ENCODE assay signal across 17 cellular contexts in the genomic region with DNA sequence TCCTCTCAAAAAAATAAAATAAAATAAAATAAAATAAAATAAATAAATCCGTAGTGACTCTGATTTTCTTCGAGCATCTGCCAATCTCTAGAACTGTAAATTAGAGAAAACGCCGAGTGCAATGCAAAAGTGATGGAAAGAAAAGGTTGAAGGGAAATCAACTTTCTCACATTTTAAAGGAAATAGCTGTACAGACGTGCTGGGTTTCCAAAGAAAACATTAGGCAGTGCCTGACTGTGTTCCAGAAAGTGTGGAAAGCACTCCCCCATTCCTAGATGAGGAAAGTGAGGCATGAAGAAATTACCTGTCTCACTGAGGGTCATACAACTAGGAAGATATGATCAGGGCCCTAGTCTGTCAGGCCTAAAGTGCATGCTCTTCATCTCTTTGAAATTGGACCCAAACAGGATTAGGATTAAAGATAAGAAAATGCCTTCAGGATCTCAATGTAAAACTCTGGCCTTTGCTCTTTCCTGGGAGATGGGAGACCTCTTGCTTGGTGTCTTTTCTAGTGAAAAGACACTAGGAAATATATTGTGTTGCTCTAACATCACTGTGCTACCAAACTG. TPM values are rescaled to one million over a fixed set of nuclear protein-coding genes. Genes with fewer than 3 reads are reported as not detected.
A peak's percentile ranks its signal among the peaks of the same experiment; 100 is the strongest.
DNase-seq lines count a peak whose midpoint lies in the region; ATAC-seq, FAIRE-seq and TF ChIP-seq lines count a peak whose summit lies in the region.
"Had no signal": no experiment of that assay in that cellular context is flagged by ENCODE, and none has a peak within 500 bp of the region (broad histone marks: within the 10 kb centered on the region; RNA-seq: fewer than 3 reads in every experiment).

No MANE protein-coding gene starts in this region.

- H3K4me3 Mint-ChIP-seq in CD4-positive, alpha-beta T cell, result peak overlapping the region; percentile 25
- H3K4me3 Mint-ChIP-seq: naive B cell had no signal

- no peaks in the 10 kb centered on the region for H3K9me3 ChIP-seq in CD4-positive, alpha-beta T cell (ENCODE audit: control insufficient read depth, low read length)
- H3K9me3 ChIP-seq in RWPE2 (ENCODE audit: severe bottlenecking), result no peaks in the 10 kb centered on the region
- H3K9me3 ChIP-seq in esophagus muscularis mucosa, result no peaks in the 10 kb centered on the region
- no peaks in the 10 kb centered on the region for H3K9me3 ChIP-seq in pancreas
- H3K9me3 ChIP-seq: adrenal gland, colonic mucosa, SK-N-SH had no signal

- no peak overlapping the region for H3K27ac ChIP-seq in CD4-positive, alpha-beta T cell (ENCODE audit: low read depth, low read length)
- H3K27ac ChIP-seq in RWPE2 (ENCODE audit: poor library complexity, severe bottlenecking) (peak overlapping the region; percentile 92), esophagus muscularis mucosa (replicated peaks in 1 of 4) (peak overlapping the region; percentile 93 to 99 (median 97)), pancreas (peak overlapping the region in 3 of 4 donors; percentile 90 to 97 (median 96))

- H3K4me1 ChIP-seq in RWPE2 (ENCODE audit: insufficient read depth, poor library complexity, severe bottlenecking) (peaks cover 7% of the 10 kb centered on the region), esophagus muscularis mucosa (peaks cover 18 to 39% (median 29%) of the 10 kb centered on the region in 4 donors), pancreas (peaks cover 0 to 15% (median 5%) of the 10 kb centered on the region in 3 donors)
- H3K4me1 ChIP-seq: colonic mucosa had no signal

- peaks cover 55% of the 10 kb centered on the region for H3K27me3 Mint-ChIP-seq in CD4-positive, alpha-beta T cell

- H3K4me1 Mint-ChIP-seq in CD4-positive, alpha-beta T cell (ENCODE audit: low read depth), result no peaks in the 10 kb centered on the region

- no peaks in the 10 kb centered on the region for H3K36me3 Mint-ChIP-seq in CD4-positive, alpha-beta T cell (ENCODE audit: low read depth)
- H3K36me3 Mint-ChIP-seq: naive B cell had no signal

- peaks cover 9% of the 10 kb centered on the region; the same call in 1 of the 2 replicates for H3K36me3 ChIP-seq in RWPE2 (ENCODE audit: low read depth)
- H3K36me3 ChIP-seq in esophagus muscularis mucosa, result no peaks in the 10 kb centered on the region
- H3K36me3 ChIP-seq in pancreas, result no peaks in the 10 kb centered on the region
- H3K36me3 ChIP-seq: adrenal gland, colonic mucosa had no signal

- no peak for DNase-seq in CD4-positive, alpha-beta T cell
- DNase-seq in RWPE2 (ENCODE audit: low spot score), result no peak
- no peak for DNase-seq in esophagus muscularis mucosa (ENCODE audit: extremely low spot score)
- DNase-seq in pancreas, result no peak
- no peak for DNase-seq in DMS79 treated with DMSO at 0.1 percent for 48 hours (lab: John Stamatoyannopoulos, UW)
- no peak for DNase-seq in activated effector memory CD4-positive, alpha-beta T cell treated with anti-CD3 and anti-CD28 coated beads, Interleukin-2, amount 50 U/mL, for 16 hours
- DNase-seq: activated CD4-positive, alpha-beta T cell treated with anti-CD3 and anti-CD28 coated beads, Interleukin-2, amount 50 U/mL, for 48 hours; activated T-cell treated with anti-CD3 and anti-CD28 coated beads, Interleukin-2, amount 50 U/mL, for 48 hours; adrenal gland; colonic mucosa; left cardiac atrium; naive B cell; NCI-H146; NCI-H226; SK-N-SH had no signal

- FAIRE-seq in pancreas (lab: Jason Lieb, UNC), result no peak

- CTCF ChIA-PET in CD4-positive, alpha-beta T cell (lab: Charles Lee), result no interaction called here

- H3K4me3 ChIP-seq in RWPE2 (ENCODE audit: severe bottlenecking) (no peak overlapping the region), esophagus muscularis mucosa (no peak overlapping the region), pancreas (no peak overlapping the region)
- H3K4me3 ChIP-seq: colonic mucosa had no signal

- POLR2A ChIA-PET in CD4-positive, alpha-beta T cell (lab: Charles Lee), result no interaction called here

- no peak for TF ChIP-seq POLR2A in esophagus muscularis mucosa (IDR thresholded peaks at IDR 0.05; ENCODE audit: low read depth)

- H3K27me3 ChIP-seq in CD4-positive, alpha-beta T cell (ENCODE audit: control insufficient read depth, insufficient read depth, low read length), result peaks cover 33% of the 10 kb centered on the region
- H3K27me3 ChIP-seq in RWPE2 (ENCODE audit: insufficient read depth, poor library complexity, severe bottlenecking) (no peaks in the 10 kb centered on the region), esophagus muscularis mucosa (no peaks in the 10 kb centered on the region), pancreas (no peaks in the 10 kb centered on the region)
- H3K27me3 ChIP-seq: adrenal gland, colonic mucosa had no signal

- no peak for ATAC-seq in CD4-positive, alpha-beta T cell (ENCODE audit: poor library complexity)
- ATAC-seq in RWPE2 (ENCODE audit: low read depth) (no peak), pancreas (no peak), HG02870 (IDR thresholded peaks at IDR 0.05; ENCODE audit: unreplicated experiment) (no peak), GM21717 (IDR thresholded peaks at IDR 0.05; ENCODE audit: unreplicated experiment) (no peak)

- TF ChIP-seq CTCF in CD4-positive, alpha-beta T cell (IDR thresholded peaks at IDR 0.05), result no peak
- no peak for TF ChIP-seq CTCF in RWPE2 (IDR thresholded peaks at IDR 0.05; ENCODE audit: poor library complexity, severe bottlenecking)
- no peak for TF ChIP-seq CTCF in esophagus muscularis mucosa (IDR thresholded peaks at IDR 0.05)
- TF ChIP-seq CTCF in pancreas (IDR thresholded peaks at IDR 0.05), result no peak

- no peak for TF ChIP-seq EP300 in esophagus muscularis mucosa (IDR thresholded peaks at IDR 0.05)

- no peak overlapping the region for H3K27ac Mint-ChIP-seq in CD4-positive, alpha-beta T cell
- H3K27ac Mint-ChIP-seq: naive B cell had no signal

- intact Hi-C loops in CD4-positive, alpha-beta T cell (cut with DNase I, micrococcal nuclease), result no loop called here
- intact Hi-C loops in esophagus muscularis mucosa (cut with DNase I), result loop anchor here (5.0 to 10.0 kb wide), 4 partner anchors 61 to 218 kb away; no protein-coding TSS in a partner anchor
- intact Hi-C loops in pancreas (cut with DNase I), result no loop called here

- WGBS in esophagus muscularis mucosa, result 82% methylated on average over 5 of the region's 5 CpGs
- 85 to 88% methylated on average over 5 of the region's 5 CpGs for WGBS in pancreas, 2 donors

- no peaks in the 10 kb centered on the region for H3K9me3 Mint-ChIP-seq in CD4-positive, alpha-beta T cell
- H3K9me3 Mint-ChIP-seq: naive B cell had no signal

RNA-seq across cellular contexts. Expression of a gene that starts 1.8 kb away (rescaled TPM):
- total RNA-seq in CD4-positive, alpha-beta T cell, result under 1 TPM; 0.03 TPM
- 100 to 1,000 TPM in 1 of 4 donors, 10 to 100 TPM in 3; 48.5 to 108 (median 69.1) TPM for total RNA-seq in esophagus muscularis mucosa
- 10 to 100 TPM in 4 of 6 donors, 1 to 10 TPM in 2; 7.1 to 17.5 (median 14.9) TPM for total RNA-seq in pancreas
- 1 to 10 TPM; 1.9 to 3.7 TPM for polyA plus RNA-seq in pancreas

RNA-seq across cellular contexts. Expression of a gene that starts 49.8 kb away (rescaled TPM):
- total RNA-seq in CD4-positive, alpha-beta T cell, result 1 to 10 TPM; 3.4 to 3.8 TPM
- total RNA-seq in esophagus muscularis mucosa (1 to 10 TPM in 2 of 4 donors, under 1 TPM in 2; 0.32 to 1.2 (median 0.99) TPM), pancreas (1 to 10 TPM in 2 of 6 donors, under 1 TPM in 4; 0.09 to 2.0 (median 0.65) TPM)
- polyA plus RNA-seq in pancreas, result under 1 TPM; 0.05 to 0.15 TPM

Comparison
In these comparisons a context has a peak if more than half of its experiments do, and no peak if none do; other contexts are left out.
1. RNA of a gene that starts 1.8 kb away (total RNA-seq): 48.5 to 108 TPM in esophagus muscularis mucosa and 7.1 to 17.5 TPM in pancreas; 0.03 TPM in CD4-positive, alpha-beta T cell; every median in the first group is over 4 times any median in the second.